In the genomic region with DNA sequence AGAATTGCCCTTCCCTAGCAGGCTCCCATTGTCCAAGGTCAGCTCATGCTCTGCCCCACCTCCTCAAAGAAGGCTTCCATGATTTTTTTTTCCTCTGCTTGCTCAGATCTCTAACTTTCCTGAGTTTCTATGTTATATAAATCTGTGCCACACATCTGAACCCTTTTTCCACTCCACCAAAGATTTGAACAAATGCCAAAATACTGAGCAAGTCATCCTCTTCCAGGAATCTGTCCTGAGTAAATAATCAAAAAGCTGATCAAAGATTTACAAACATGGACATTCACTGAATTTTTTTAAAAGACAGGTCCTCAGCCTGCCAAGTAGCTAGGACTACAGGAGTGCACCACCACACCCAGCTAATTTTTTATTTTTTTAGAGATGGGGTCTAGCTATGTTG, we compare ENCODE assay signal across 22 cellular contexts.
DNase-seq lines count a peak whose midpoint lies in the region; ATAC-seq and TF ChIP-seq lines count a peak whose summit lies in the region.
"Had no signal": no experiment of that assay in that cellular context is flagged by ENCODE, and none has a peak within 500 bp of the region (broad histone marks: within the 10 kb centered on the region; RNA-seq: fewer than 3 reads in every experiment).

No MANE protein-coding gene starts in this region.

- peak; percentile 38 for DNase-seq in Caki2 (ENCODE audit: low read depth)
- DNase-seq in OCI-M1 (lab: John Stamatoyannopoulos, UW): peak; percentile 43
- DNase-seq in fibroblast of mammary gland (ENCODE audit: low read depth): peak; percentile 19
- no peak for DNase-seq in kidney glomerular epithelial cell (lab: John Stamatoyannopoulos, UW)
- no peak for DNase-seq in activated CD4-positive, alpha-beta T cell treated with anti-CD3 and anti-CD28 coated beads for 36 hours
- no peak for DNase-seq in activated effector memory CD4-positive, alpha-beta T cell treated with anti-CD3 and anti-CD28 coated beads, Interleukin-2, amount 50 U/mL, for 16 hours
- DNase-seq: CD8-positive, alpha-beta memory T cell; DMS153; H9; Kasumi-1; MV-4-11; NCI-H1105 treated with DMSO at 0.1 percent for 48 hours; NCI-H2029; NCI-H446 treated with DMSO at 0.1 percent for 48 hours; NCI-H526; NCI-H82; SIG-M5 had no signal

- no peak overlapping the region for H3K4me3 Mint-ChIP-seq in nephron
- H3K4me3 Mint-ChIP-seq in activated CD4-positive, alpha-beta T cell treated with anti-CD3 and anti-CD28 coated beads for 36 hours: no peak overlapping the region
- H3K4me3 Mint-ChIP-seq: B cell; CD14-positive monocyte; CD8-positive, alpha-beta memory T cell; GM23338; H9 had no signal

- no peak for TF ChIP-seq CTCF in fibroblast of mammary gland (conservative IDR thresholded peaks at IDR 0.05; ENCODE audit: control insufficient read depth, insufficient read depth, low read depth, low read length)
- no peak for TF ChIP-seq CTCF in nephron (IDR thresholded peaks at IDR 0.05; ENCODE audit: unreplicated experiment in 3 of 3)

- CTCF ChIA-PET in activated CD4-positive, alpha-beta T cell treated with anti-CD3 and anti-CD28 coated beads for 36 hours (lab: Charles Lee): no interaction called here

- intact Hi-C loops in activated CD4-positive, alpha-beta T cell treated with anti-CD3 and anti-CD28 coated beads for 36 hours (cut with DNase I, micrococcal nuclease): no loop called here

- H3K4me1 Mint-ChIP-seq in nephron: peaks cover 20% of the 10 kb centered on the region
- H3K4me1 Mint-ChIP-seq in activated CD4-positive, alpha-beta T cell treated with anti-CD3 and anti-CD28 coated beads for 36 hours: no peaks in the 10 kb centered on the region
- H3K4me1 Mint-ChIP-seq: B cell; CD14-positive monocyte; CD8-positive, alpha-beta memory T cell; GM23338; H9 had no signal

- POLR2A ChIA-PET in activated CD4-positive, alpha-beta T cell treated with anti-CD3 and anti-CD28 coated beads for 36 hours (lab: Charles Lee): no interaction called here

- ATAC-seq in activated CD4-positive, alpha-beta T cell treated with anti-CD3 and anti-CD28 coated beads for 36 hours: no peak
- ATAC-seq: GM23338 had no signal

- no peaks in the 10 kb centered on the region for H3K9me3 Mint-ChIP-seq in nephron
- no peaks in the 10 kb centered on the region for H3K9me3 Mint-ChIP-seq in activated CD4-positive, alpha-beta T cell treated with anti-CD3 and anti-CD28 coated beads for 36 hours (ENCODE audit: low read depth)
- H3K9me3 Mint-ChIP-seq: CD8-positive, alpha-beta memory T cell; GM23338; H9 had no signal

- peak overlapping the region; percentile 4 to 73 (median 12) for H3K27ac Mint-ChIP-seq in nephron
- H3K27ac Mint-ChIP-seq in activated CD4-positive, alpha-beta T cell treated with anti-CD3 and anti-CD28 coated beads for 36 hours: no peak overlapping the region
- H3K27ac Mint-ChIP-seq: B cell, CD14-positive monocyte, GM23338, H9 had no signal

- in situ Hi-C loops in Caki2 (cut with HindIII; ENCODE audit: low pct_unique_long_range_greater_than_20kb, low sequenced_read_pairs): no loop called here

- H3K36me3 Mint-ChIP-seq in nephron (ENCODE audit: low read depth): no peaks in the 10 kb centered on the region
- no peaks in the 10 kb centered on the region for H3K36me3 Mint-ChIP-seq in activated CD4-positive, alpha-beta T cell treated with anti-CD3 and anti-CD28 coated beads for 36 hours (ENCODE audit: low read depth)
- H3K36me3 Mint-ChIP-seq: CD14-positive monocyte had no signal

- no peaks in the 10 kb centered on the region for H3K27me3 Mint-ChIP-seq in nephron (ENCODE audit: low read depth)
- no peaks in the 10 kb centered on the region for H3K27me3 Mint-ChIP-seq in activated CD4-positive, alpha-beta T cell treated with anti-CD3 and anti-CD28 coated beads for 36 hours
- H3K27me3 Mint-ChIP-seq: B cell had no signal

- no peak overlapping the region for H3K4me3 ChIP-seq in fibroblast of mammary gland (ENCODE audit: control insufficient read depth, low read depth, low read length)
- H3K4me3 ChIP-seq: GM23338, SK-N-MC had no signal

Comparison
In these comparisons a context has a peak if more than half of its experiments do, and no peak if none do; other contexts are left out.
1. DNase-seq: peak in Caki2 (single experiment), OCI-M1 (single experiment) and fibroblast of mammary gland (single experiment); none in kidney glomerular epithelial cell (single experiment), activated CD4-positive, alpha-beta T cell treated with anti-CD3 and anti-CD28 coated beads for 36 hours (single experiment) and activated effector memory CD4-positive, alpha-beta T cell treated with anti-CD3 and anti-CD28 coated beads, Interleukin-2, amount 50 U/mL, for 16 hours (single experiment).